Comparison of ENCODE assay signal across 8 cellular contexts in genomic region chr5:108858959-108859358, GRCh38.
A peak's percentile ranks its signal among the peaks of the same experiment; 100 is the strongest.
DNase-seq lines count a peak whose midpoint lies in the region; ATAC-seq and TF ChIP-seq lines count a peak whose summit lies in the region.

No MANE protein-coding gene starts in this region.

- no peaks in the 10 kb centered on the region for H3F3A ChIP-seq in OCI-LY1 (ENCODE audit: insufficient read depth, low read length)

- H3K36me3 ChIP-seq in OCI-LY1 (ENCODE audit: insufficient read depth, low read length): no peaks in the 10 kb centered on the region

- TF ChIP-seq CTCF in OCI-LY1 (IDR thresholded peaks at IDR 0.05; ENCODE audit: low read length) (no peak), progenitor cell of endocrine pancreas (IDR thresholded peaks at IDR 0.05; ENCODE audit: unreplicated experiment) (no peak)

- no peak overlapping the region for H3K9ac ChIP-seq in OCI-LY1 (ENCODE audit: low read length)

- DNase-seq in pons (ENCODE audit: low spot score) (peak; percentile 8), SW480 (ENCODE audit: low spot score) (no peak), glomerular visceral epithelial cell (ENCODE audit: extremely low spot score) (no peak), progenitor cell of endocrine pancreas (ENCODE audit: low spot score, unreplicated experiment) (no peak)
- no peak for DNase-seq in stimulated activated CD4-positive, alpha-beta T cell treated with anti-CD3 and anti-CD28 coated beads, Interleukin-4, amount 100 ng/mL, for 1 hour

- H3K27ac Mint-ChIP-seq in progenitor cell of endocrine pancreas: no peak overlapping the region

- peak overlapping the region; percentile 6 for H3K4me3 ChIP-seq in OCI-LY1 (ENCODE audit: low read depth, low read length, poor library complexity, severe bottlenecking)

- peaks cover 2% of the 10 kb centered on the region for H3K36me3 Mint-ChIP-seq in progenitor cell of endocrine pancreas (ENCODE audit: insufficient read depth)

- peaks cover 19% of the 10 kb centered on the region for H3K4me1 ChIP-seq in OCI-LY1 (ENCODE audit: insufficient read depth, low read length, severe bottlenecking)

- H3K4me3 Mint-ChIP-seq in progenitor cell of endocrine pancreas (ENCODE audit: low read depth): no peak overlapping the region

- no peak overlapping the region; the same call in 1 of the 2 replicates for H2AFZ ChIP-seq in OCI-LY1 (ENCODE audit: low read length)

- H3K4me2 ChIP-seq in OCI-LY1 (ENCODE audit: low read length): peak overlapping the region; percentile 56

- peak overlapping the region; percentile 49 for H3K27ac ChIP-seq in OCI-LY1 (ENCODE audit: low read depth, low read length, poor library complexity, severe bottlenecking)

- no peaks in the 10 kb centered on the region for H3K9me2 ChIP-seq in OCI-LY1 (ENCODE audit: low read depth, low read length)

- H3K27me3 ChIP-seq in OCI-LY1 (ENCODE audit: insufficient read depth, low read length): no peaks in the 10 kb centered on the region

- ATAC-seq in GM19043 (IDR thresholded peaks at IDR 0.05; ENCODE audit: low read depth, unreplicated experiment) (peak; percentile 98), HG02970 (IDR thresholded peaks at IDR 0.05; ENCODE audit: low FRiP score, unreplicated experiment) (peak; percentile 82)

- no peaks in the 10 kb centered on the region for H3K9me3 ChIP-seq in OCI-LY1 (ENCODE audit: low read length)

- no peaks in the 10 kb centered on the region for H4K20me1 ChIP-seq in OCI-LY1 (ENCODE audit: insufficient read depth, low read length)

- H3K79me2 ChIP-seq in OCI-LY1 (ENCODE audit: insufficient read depth, low read length): no peaks in the 10 kb centered on the region

- no peaks in the 10 kb centered on the region for H3K9me3 Mint-ChIP-seq in progenitor cell of endocrine pancreas (ENCODE audit: low read depth)

- H3K4me1 Mint-ChIP-seq in progenitor cell of endocrine pancreas (ENCODE audit: low read depth): no peaks in the 10 kb centered on the region

- no peaks in the 10 kb centered on the region for H3K27me3 Mint-ChIP-seq in progenitor cell of endocrine pancreas
